1 cellular context compared by ENCODE assay signal in genomic region chr6:35415065-35415880, GRCh38.
TF ChIP-seq lines count a peak whose summit lies in the region.

No MANE protein-coding gene starts in this region.

TF ChIP-seq in HepG2, 621 proteins besides CTCF, POLR2A, EP300 and RAD21 (continued from another document and continues in another):
- TF ChIP-seq ZNF556 (CRISPR knock-in tag; IDR thresholded peaks at IDR 0.05; ENCODE audit: borderline replicate concordance): peak; percentile 85; the same call in 1 of the 2 replicates
- no peak for TF ChIP-seq PBX3 (CRISPR knock-in tag; IDR thresholded peaks at IDR 0.05; ENCODE audit: borderline replicate concordance)
- no peak for TF ChIP-seq GPBP1L1 (CRISPR knock-in tag; IDR thresholded peaks at IDR 0.05)
- TF ChIP-seq TBX2 (CRISPR knock-in tag; IDR thresholded peaks at IDR 0.05; ENCODE audit: borderline replicate concordance): peak; percentile 100
- peak; percentile 88 for TF ChIP-seq SNAPC2 (CRISPR knock-in tag; IDR thresholded peaks at IDR 0.05)
- peak; percentile 93 for TF ChIP-seq RXRA (CRISPR knock-in tag; IDR thresholded peaks at IDR 0.05)
- no peak for TF ChIP-seq ZFYVE20 (CRISPR knock-in tag; IDR thresholded peaks at IDR 0.05; ENCODE audit: borderline replicate concordance, low read depth)
- peak; percentile 97; the same call in 1 of the 2 replicates for TF ChIP-seq KLF11 (CRISPR knock-in tag; IDR thresholded peaks at IDR 0.05)
- no peak for TF ChIP-seq ZNF30 (CRISPR knock-in tag; IDR thresholded peaks at IDR 0.05)
- peak; percentile 99 for TF ChIP-seq REPIN1 (CRISPR knock-in tag; IDR thresholded peaks at IDR 0.05; ENCODE audit: borderline replicate concordance, low read depth)
- TF ChIP-seq ZNF589 (CRISPR knock-in tag; conservative IDR thresholded peaks at IDR 0.05): peak; percentile 75; the same call in 1 of the 2 replicates
- peak; percentile 47; the same call in 1 of the 2 replicates for TF ChIP-seq RFX3 (CRISPR knock-in tag; IDR thresholded peaks at IDR 0.05)
- no peak for TF ChIP-seq HNRNPUL1 (IDR thresholded peaks at IDR 0.05; ENCODE audit: low read depth, low read length)
- peak; percentile 80; the same call in 1 of the 2 replicates for TF ChIP-seq TSC22D2 (CRISPR knock-in tag; IDR thresholded peaks at IDR 0.05; ENCODE audit: borderline replicate concordance)
- 0 out of 2 replicates have a peak, but pooled peaks have one; percentile 43 for TF ChIP-seq ZNF766 (CRISPR knock-in tag; IDR thresholded peaks at IDR 0.05; ENCODE audit: borderline replicate concordance)
- peak; percentile 96 for TF ChIP-seq NKX3-1 (CRISPR knock-in tag; IDR thresholded peaks at IDR 0.05)
- 0 out of 2 replicates have a peak, but pooled peaks have one; percentile 30 for TF ChIP-seq NFYB (CRISPR knock-in tag; IDR thresholded peaks at IDR 0.05)
- TF ChIP-seq BRF2 (CRISPR knock-in tag; IDR thresholded peaks at IDR 0.05): peak; percentile 78; the same call in 1 of the 2 replicates
- peak; percentile 11; the same call in 1 of the 2 replicates for TF ChIP-seq ZNF256 (CRISPR knock-in tag; conservative IDR thresholded peaks at IDR 0.05)
- peak; percentile 86; the same call in 1 of the 2 replicates for TF ChIP-seq ZNF772 (CRISPR knock-in tag; IDR thresholded peaks at IDR 0.05)
- peak; percentile 83; the same call in 1 of the 2 replicates for TF ChIP-seq ZNF235 (CRISPR knock-in tag; IDR thresholded peaks at IDR 0.05; ENCODE audit: borderline replicate concordance)
- TF ChIP-seq NR1H2 (CRISPR knock-in tag; IDR thresholded peaks at IDR 0.05; ENCODE audit: borderline replicate concordance, low read depth): no peak
- no peak for TF ChIP-seq PBX2 (CRISPR knock-in tag; IDR thresholded peaks at IDR 0.05)
- TF ChIP-seq CREBL2 (CRISPR knock-in tag; IDR thresholded peaks at IDR 0.05; ENCODE audit: borderline replicate concordance): 0 out of 2 replicates have a peak, but pooled peaks have one; percentile 25
- no peak; the same call in 1 of the 2 replicates for TF ChIP-seq ZNF616 (CRISPR knock-in tag; IDR thresholded peaks at IDR 0.05; ENCODE audit: low read depth)
- TF ChIP-seq CSRNP1 (CRISPR knock-in tag; IDR thresholded peaks at IDR 0.05): peak; percentile 64
- TF ChIP-seq ZBTB37 (CRISPR knock-in tag; IDR thresholded peaks at IDR 0.05): peak; percentile 74
- no peak for TF ChIP-seq ATAD3A (CRISPR knock-in tag; IDR thresholded peaks at IDR 0.05)
- TF ChIP-seq ZNF512 (CRISPR knock-in tag; IDR thresholded peaks at IDR 0.05): no peak
- peak; percentile 56 for TF ChIP-seq IKZF4 (CRISPR knock-in tag; IDR thresholded peaks at IDR 0.05; ENCODE audit: borderline replicate concordance, low read depth, not compliant biosample characterization)
- TF ChIP-seq NFYC (CRISPR knock-in tag; IDR thresholded peaks at IDR 0.05): peak; percentile 56; the same call in 1 of the 2 replicates
- TF ChIP-seq THYN1 (CRISPR knock-in tag; IDR thresholded peaks at IDR 0.05; ENCODE audit: borderline replicate concordance, low read depth): no peak
- 0 out of 2 replicates have a peak, but pooled peaks have one; percentile 79 for TF ChIP-seq ZNF251 (CRISPR knock-in tag; IDR thresholded peaks at IDR 0.05)
- TF ChIP-seq ZNF674 (CRISPR knock-in tag; IDR thresholded peaks at IDR 0.05; ENCODE audit: low read depth): no peak
- peak; percentile 34; the same call in 1 of the 2 replicates for TF ChIP-seq ATF3 (CRISPR knock-in tag; IDR thresholded peaks at IDR 0.05)
- TF ChIP-seq NCOA1 (CRISPR knock-in tag; IDR thresholded peaks at IDR 0.05): peak; percentile 84; the same call in 1 of the 2 replicates
- TF ChIP-seq THAP8 (CRISPR knock-in tag; IDR thresholded peaks at IDR 0.05; ENCODE audit: borderline replicate concordance): no peak
- TF ChIP-seq RFXANK (CRISPR knock-in tag; IDR thresholded peaks at IDR 0.05): peak; percentile 80; the same call in 1 of the 2 replicates
- TF ChIP-seq ZUFSP (CRISPR knock-in tag; IDR thresholded peaks at IDR 0.05; ENCODE audit: borderline replicate concordance): no peak
- TF ChIP-seq SMYD3 (CRISPR knock-in tag; IDR thresholded peaks at IDR 0.05): peak; percentile 95
- no peak for TF ChIP-seq ZBTB42 (CRISPR knock-in tag; IDR thresholded peaks at IDR 0.05)
- no peak; the same call in 1 of the 2 replicates for TF ChIP-seq HIVEP1 (CRISPR knock-in tag; IDR thresholded peaks at IDR 0.05)
- peak; percentile 52; the same call in 1 of the 2 replicates for TF ChIP-seq JDP2 (CRISPR knock-in tag; IDR thresholded peaks at IDR 0.05; ENCODE audit: borderline replicate concordance)
- TF ChIP-seq ZMYM2 (CRISPR knock-in tag; IDR thresholded peaks at IDR 0.05): no peak
- peak; percentile 82; the same call in 1 of the 2 replicates for TF ChIP-seq ZNF598 (CRISPR knock-in tag; IDR thresholded peaks at IDR 0.05; ENCODE audit: borderline replicate concordance)
- TF ChIP-seq MED13 (CRISPR knock-in tag; IDR thresholded peaks at IDR 0.05): no peak
- TF ChIP-seq ZNF883 (CRISPR knock-in tag; IDR thresholded peaks at IDR 0.05; ENCODE audit: not compliant biosample characterization): peak; percentile 55
- peak; percentile 91 for TF ChIP-seq FOSL2 (CRISPR knock-in tag; IDR thresholded peaks at IDR 0.05)
- TF ChIP-seq TARDBP (CRISPR knock-in tag; IDR thresholded peaks at IDR 0.05): peak; percentile 99
- TF ChIP-seq ZNF549 (CRISPR knock-in tag; IDR thresholded peaks at IDR 0.05): no peak
- TF ChIP-seq GATAD1 (CRISPR knock-in tag; IDR thresholded peaks at IDR 0.05): peak; percentile 77
- peak; percentile 92; the same call in 1 of the 2 replicates for TF ChIP-seq JUN (CRISPR knock-in tag; IDR thresholded peaks at IDR 0.05)
- TF ChIP-seq ZSCAN21 (CRISPR knock-in tag; IDR thresholded peaks at IDR 0.05; ENCODE audit: borderline replicate concordance): peak; percentile 64; the same call in 1 of the 2 replicates
- peak; percentile 99 for TF ChIP-seq FOXA1 (IDR thresholded peaks at IDR 0.05)
- TF ChIP-seq FOXA1 (CRISPR knock-in tag; IDR thresholded peaks at IDR 0.05): peak; percentile 99
- TF ChIP-seq KLF15 (CRISPR knock-in tag; IDR thresholded peaks at IDR 0.05; ENCODE audit: borderline replicate concordance): no peak
- TF ChIP-seq ATF6 (CRISPR knock-in tag; conservative IDR thresholded peaks at IDR 0.05): 0 out of 2 replicates have a peak, but pooled peaks have one; percentile 72
